Comparison of ENCODE assay signal across 26 cellular contexts in the genomic region with DNA sequence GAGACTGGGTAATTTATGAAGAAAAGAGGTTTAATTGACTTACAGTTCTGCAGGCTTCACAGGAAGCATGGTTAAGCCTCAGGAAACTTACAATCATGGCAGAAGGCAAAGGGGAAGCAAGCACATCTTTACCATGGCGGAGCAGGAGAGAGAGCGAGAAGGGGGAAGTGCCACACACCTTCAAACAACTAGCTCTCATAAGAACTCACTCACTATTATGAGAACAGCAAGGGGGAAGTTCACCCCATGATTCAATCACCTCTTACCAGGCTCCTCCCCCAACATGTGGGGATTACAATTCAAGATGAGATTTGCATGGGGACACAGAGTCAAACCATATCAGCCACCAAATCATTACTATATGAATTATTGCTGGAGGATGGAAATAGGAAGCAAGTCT.
"Had no signal": no experiment of that assay in that cellular context is flagged by ENCODE, and none has a peak within 500 bp of the region (broad histone marks: within the 10 kb centered on the region; RNA-seq: fewer than 3 reads in every experiment).

No MANE protein-coding gene starts in this region.

- FAIRE-seq: astrocyte, keratinocyte had no signal

- H3K27me3 ChIP-seq: brain microvascular endothelial cell, gastroesophageal sphincter, right atrium auricular region, tibial nerve had no signal

- H3K4me1 Mint-ChIP-seq: nephron progenitor cell had no signal

- ATAC-seq: effector memory CD8-positive, alpha-beta T cell; gastroesophageal sphincter; left cardiac atrium; left ventricle myocardium superior had no signal

- H3K4me2 ChIP-seq: smooth muscle cell had no signal

- H3K4me3 ChIP-seq: gastroesophageal sphincter, right atrium auricular region, smooth muscle cell, tibial nerve had no signal

- H3K36me3 ChIP-seq: brain microvascular endothelial cell, gastroesophageal sphincter, right atrium auricular region, tibial nerve had no signal

- H3K9me3 ChIP-seq: gastroesophageal sphincter, right atrium auricular region, tibial nerve had no signal

- DNase-seq: activated CD4-positive, alpha-beta memory T cell treated with anti-CD3 and anti-CD28 coated beads, Interleukin-2, amount 10 ng/mL, durations not matched to agents 7 days and 5 days; activated CD4-positive, alpha-beta T cell treated with anti-CD3 and anti-CD28 coated beads for 48 hours; activated CD8-positive, alpha-beta memory T cell treated with anti-CD3 and anti-CD28 coated beads, Interleukin-2, amount 50 U/mL, for 48 hours; activated gamma-delta T cell; activated naive CD4-positive, alpha-beta T cell treated with anti-CD3 and anti-CD28 coated beads, Interleukin-2, amount 50 U/mL, for 16 hours; activated T-cell treated with anti-CD3 and anti-CD28 coated beads, Interleukin-2, amount 50 U/mL, for 24 hours; amniotic stem cell; brain microvascular endothelial cell; cortex of kidney; effector memory CD8-positive, alpha-beta T cell; erythroblast; hippocampal formation; left cardiac atrium; left ventricle myocardium superior; nephron progenitor cell; stimulated activated CD4-positive, alpha-beta T cell treated with anti-CD3 and anti-CD28 coated beads, Interleukin-1b, Interleukin-23, amount 100 ng/mL, for 48 hours; stimulated activated CD4-positive, alpha-beta T cell treated with anti-CD3 and anti-CD28 coated beads, Interleukin-4, amount 100 ng/mL, for 4 hours; stimulated activated CD8-positive, alpha-beta memory T cell treated with anti-CD3 and anti-CD28 coated beads, Interleukin-4, amount 100 ng/mL, for 48 hours; stimulated activated naive CD4-positive, alpha-beta T cell had no signal

- H3K27ac Mint-ChIP-seq: activated CD4-positive, alpha-beta memory T cell treated with anti-CD3 and anti-CD28 coated beads, Interleukin-2, amount 10 ng/mL, durations not matched to agents 7 days and 5 days; activated T-cell treated with anti-CD3 and anti-CD28 coated beads, Interleukin-2, amount 50 U/mL, for 24 hours; effector memory CD8-positive, alpha-beta T cell; nephron progenitor cell; T-helper 2 cell treated with Interferon-gamma antibody and Interleukin-4, amounts not matched to agents 5 μg/mL and 100 μg/mL, for 36 hours had no signal

- H3K4me3 Mint-ChIP-seq: activated CD4-positive, alpha-beta memory T cell treated with anti-CD3 and anti-CD28 coated beads, Interleukin-2, amount 10 ng/mL, durations not matched to agents 7 days and 5 days; activated T-cell treated with anti-CD3 and anti-CD28 coated beads, Interleukin-2, amount 50 U/mL, for 24 hours; effector memory CD8-positive, alpha-beta T cell; nephron progenitor cell; T-helper 2 cell treated with Interferon-gamma antibody and Interleukin-4, amounts not matched to agents 5 μg/mL and 100 μg/mL, for 36 hours had no signal

- H3K27ac ChIP-seq: brain microvascular endothelial cell, gastroesophageal sphincter, right atrium auricular region, tibial nerve had no signal

- H3K4me1 ChIP-seq: gastroesophageal sphincter, right atrium auricular region, tibial nerve had no signal

- H3K9me3 Mint-ChIP-seq: activated T-cell treated with anti-CD3 and anti-CD28 coated beads, Interleukin-2, amount 50 U/mL, for 24 hours; effector memory CD8-positive, alpha-beta T cell; T-helper 2 cell treated with Interferon-gamma antibody and Interleukin-4, amounts not matched to agents 5 μg/mL and 100 μg/mL, for 36 hours had no signal
